ENCODE assay signal across 28 cellular contexts in the genomic region with DNA sequence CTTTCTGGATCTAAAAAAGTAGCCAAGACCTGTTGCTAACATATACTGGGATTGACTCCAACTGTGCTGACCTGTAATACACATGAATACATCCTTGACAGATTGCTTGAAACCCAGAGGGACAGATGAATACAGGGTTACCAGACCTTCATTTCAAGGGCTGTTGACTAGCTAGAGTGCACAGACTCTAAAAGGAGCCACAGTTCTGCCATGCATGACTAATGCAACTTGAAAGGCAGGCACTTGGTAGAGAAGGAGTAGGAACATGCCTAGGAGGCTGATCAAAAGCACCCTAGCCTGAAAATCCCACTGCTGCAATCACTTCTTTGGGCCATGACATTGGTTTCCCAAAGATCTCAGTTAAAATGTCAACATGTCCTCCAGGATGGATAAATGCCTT.
"Had no signal": no experiment of that assay in that cellular context is flagged by ENCODE, and none has a peak within 500 bp of the region (broad histone marks: within the 10 kb centered on the region; RNA-seq: fewer than 3 reads in every experiment).

No MANE protein-coding gene starts in this region.

- ATAC-seq: esophagus mucosa; left colon; lower lobe of right lung; natural killer cell treated with Interleukin-12 subunit alpha and Interleukin-12 subunit beta and Interleukin-15 and Interleukin-18, amount 100 ng/mL, for 72 hours; stimulated activated effector memory CD8-positive, alpha-beta T cell treated with anti-CD3 and anti-CD28 coated beads, Interleukin-12 subunit alpha, Interleukin-12 subunit beta, amount 100 ng/mL, for 72 hours had no signal

- H3K27me3 Mint-ChIP-seq: activated naive CD4-positive, alpha-beta T cell treated with anti-CD3 and anti-CD28 coated beads, Interleukin-2, amount 10 ng/mL, durations not matched to agents 7 days and 5 days; activated naive CD8-positive, alpha-beta T cell treated with anti-CD3 and anti-CD28 coated beads, Interleukin-2, amount 10 ng/mL, durations not matched to agents 7 days and 5 days; central memory CD8-positive, alpha-beta T cell; dendritic cell treated with granulocyte-macrophage colony-stimulating factor and Interleukin-4, amounts not matched to agents 40 ng/mL and 50 ng/mL, for 4 days; stimulated activated naive CD8-positive, alpha-beta T cell treated with anti-CD3 and anti-CD28 coated beads, Interleukin-15, Interleukin-2, amounts not matched to agents 100 ng/mL and 50 ng/mL, for 24 hours; type B pancreatic cell had no signal

- H3K36me3 Mint-ChIP-seq: activated naive CD4-positive, alpha-beta T cell treated with anti-CD3 and anti-CD28 coated beads, Interleukin-2, amount 10 ng/mL, durations not matched to agents 7 days and 5 days; activated naive CD8-positive, alpha-beta T cell treated with anti-CD3 and anti-CD28 coated beads, Interleukin-2, amount 10 ng/mL, durations not matched to agents 7 days and 5 days; natural killer cell treated with Interleukin-12 subunit alpha and Interleukin-12 subunit beta and Interleukin-15 and Interleukin-18, amount 100 ng/mL, for 72 hours; stimulated activated effector memory CD8-positive, alpha-beta T cell treated with anti-CD3 and anti-CD28 coated beads, Interleukin-12 subunit alpha, Interleukin-12 subunit beta, amount 100 ng/mL, for 72 hours had no signal

- H3K27me3 ChIP-seq: neutrophil, sigmoid colon, uterus had no signal

- DNase-seq: activated CD4-positive, alpha-beta T cell treated with anti-CD3 and anti-CD28 coated beads for 48 hours; activated CD4-positive, alpha-beta T cell treated with anti-CD3 and anti-CD28 coated beads, Interleukin-2, amount 50 U/mL, for 48 hours; activated CD8-positive, alpha-beta memory T cell treated with anti-CD3 and anti-CD28 coated beads for 24 hours; activated gamma-delta T cell; activated naive CD4-positive, alpha-beta T cell treated with anti-CD3 and anti-CD28 coated beads, Interleukin-2, amount 10 ng/mL, durations not matched to agents 7 days and 5 days; activated naive CD8-positive, alpha-beta T cell treated with anti-CD3 and anti-CD28 coated beads, Interleukin-2, amount 10 ng/mL, durations not matched to agents 7 days and 5 days; endodermal cell; foreskin fibroblast; head of caudate nucleus; hippocampal formation; kidney; left colon; lower lobe of right lung; mesenchymal stem cell; sigmoid colon; small intestine; stimulated activated CD4-positive, alpha-beta T cell treated with anti-CD3 and anti-CD28 coated beads, Interleukin-4, amount 100 ng/mL, for 24 hours; uterus had no signal

- H3K27ac Mint-ChIP-seq: activated naive CD4-positive, alpha-beta T cell treated with anti-CD3 and anti-CD28 coated beads, Interleukin-2, amount 10 ng/mL, durations not matched to agents 7 days and 5 days; activated naive CD8-positive, alpha-beta T cell treated with anti-CD3 and anti-CD28 coated beads, Interleukin-2, amount 10 ng/mL, durations not matched to agents 7 days and 5 days; dendritic cell treated with granulocyte-macrophage colony-stimulating factor and Interleukin-4, amounts not matched to agents 40 ng/mL and 50 ng/mL, for 4 days; endodermal cell; natural killer cell treated with Interleukin-12 subunit alpha and Interleukin-12 subunit beta and Interleukin-15 and Interleukin-18, amount 100 ng/mL, for 72 hours; stimulated activated effector memory CD8-positive, alpha-beta T cell treated with anti-CD3 and anti-CD28 coated beads, Interleukin-12 subunit alpha, Interleukin-12 subunit beta, amount 100 ng/mL, for 72 hours; stimulated activated naive CD8-positive, alpha-beta T cell treated with anti-CD3 and anti-CD28 coated beads, Interleukin-15, Interleukin-2, amounts not matched to agents 100 ng/mL and 50 ng/mL, for 24 hours; type B pancreatic cell had no signal

- H3K9me3 ChIP-seq: lower lobe of right lung, neutrophil, sigmoid colon, thoracic aorta, uterus had no signal

- H3K4me3 ChIP-seq: lower lobe of right lung, sigmoid colon, thoracic aorta, uterus had no signal

- H3K4me3 Mint-ChIP-seq: activated naive CD4-positive, alpha-beta T cell treated with anti-CD3 and anti-CD28 coated beads, Interleukin-2, amount 10 ng/mL, durations not matched to agents 7 days and 5 days; activated naive CD8-positive, alpha-beta T cell treated with anti-CD3 and anti-CD28 coated beads, Interleukin-2, amount 10 ng/mL, durations not matched to agents 7 days and 5 days; central memory CD8-positive, alpha-beta T cell; dendritic cell treated with granulocyte-macrophage colony-stimulating factor and Interleukin-4, amounts not matched to agents 40 ng/mL and 50 ng/mL, for 4 days; endodermal cell; natural killer cell treated with Interleukin-12 subunit alpha and Interleukin-12 subunit beta and Interleukin-15 and Interleukin-18, amount 100 ng/mL, for 72 hours; stimulated activated effector memory CD8-positive, alpha-beta T cell treated with anti-CD3 and anti-CD28 coated beads, Interleukin-12 subunit alpha, Interleukin-12 subunit beta, amount 100 ng/mL, for 72 hours; stimulated activated naive CD8-positive, alpha-beta T cell treated with anti-CD3 and anti-CD28 coated beads, Interleukin-15, Interleukin-2, amounts not matched to agents 100 ng/mL and 50 ng/mL, for 24 hours; type B pancreatic cell had no signal

- H3K4me1 ChIP-seq: lower lobe of right lung, sigmoid colon, uterus had no signal

- H3K27ac ChIP-seq: lower lobe of right lung, neutrophil, sigmoid colon, thoracic aorta, uterus, VCaP had no signal

- H3K9me3 Mint-ChIP-seq: activated naive CD4-positive, alpha-beta T cell treated with anti-CD3 and anti-CD28 coated beads, Interleukin-2, amount 10 ng/mL, durations not matched to agents 7 days and 5 days; central memory CD8-positive, alpha-beta T cell; dendritic cell treated with granulocyte-macrophage colony-stimulating factor and Interleukin-4, amounts not matched to agents 40 ng/mL and 50 ng/mL, for 4 days; endodermal cell; stimulated activated naive CD8-positive, alpha-beta T cell treated with anti-CD3 and anti-CD28 coated beads, Interleukin-15, Interleukin-2, amounts not matched to agents 100 ng/mL and 50 ng/mL, for 24 hours; type B pancreatic cell had no signal

- H3K4me1 Mint-ChIP-seq: activated naive CD4-positive, alpha-beta T cell treated with anti-CD3 and anti-CD28 coated beads, Interleukin-2, amount 10 ng/mL, durations not matched to agents 7 days and 5 days; activated naive CD8-positive, alpha-beta T cell treated with anti-CD3 and anti-CD28 coated beads, Interleukin-2, amount 10 ng/mL, durations not matched to agents 7 days and 5 days; central memory CD8-positive, alpha-beta T cell; stimulated activated effector memory CD8-positive, alpha-beta T cell treated with anti-CD3 and anti-CD28 coated beads, Interleukin-12 subunit alpha, Interleukin-12 subunit beta, amount 100 ng/mL, for 72 hours had no signal

- H3K36me3 ChIP-seq: lower lobe of right lung, neutrophil, sigmoid colon, thoracic aorta, uterus had no signal
